6 cellular contexts compared by ENCODE assay signal in genomic region chr16:648071-648785, GRCh38. TPM values are rescaled to one million over a fixed set of nuclear protein-coding genes. Genes with fewer than 3 reads are reported as not detected.
DNase-seq lines count a peak whose midpoint lies in the region; ATAC-seq and TF ChIP-seq lines count a peak whose summit lies in the region.

No MANE protein-coding gene starts in this region.

- peak; percentile 86 for TF ChIP-seq CTCF in LNCAP (IDR thresholded peaks at IDR 0.05)

- ATAC-seq in left lobe of liver (peak; percentile 60), HG02588 (IDR thresholded peaks at IDR 0.05; ENCODE audit: unreplicated experiment) (no peak), GM21619 (IDR thresholded peaks at IDR 0.05; ENCODE audit: unreplicated experiment) (no peak)

- DNase-seq in CD1c-positive myeloid dendritic cell (ENCODE audit: extremely low spot score): peak; percentile 46
- DNase-seq in activated T-cell treated with anti-CD3 and anti-CD28 coated beads, Interleukin-2, amount 50 U/mL, for 1 hour: peak; percentile 41
- peak; percentile 96 for DNase-seq in left lobe of liver (ENCODE audit: low spot score)

RNA-seq across cellular contexts. Expression of gene WDR90, which starts 0.9 kb away (rescaled TPM):
- 17.2 TPM for total RNA-seq in left lobe of liver

RNA-seq across cellular contexts. Expression of gene MCRIP2, which starts 6.6 kb away (rescaled TPM):
- total RNA-seq in left lobe of liver: 101 TPM

RNA-seq across cellular contexts. Expression of gene METTL26, which starts 12.1 kb away (rescaled TPM):
- total RNA-seq in left lobe of liver: 33.2 TPM

RNA-seq across cellular contexts. Expression of gene WFIKKN1, which starts 17.4 kb away (rescaled TPM):
- total RNA-seq in left lobe of liver: 0.96 TPM

RNA-seq across cellular contexts. Expression of gene RHOT2, which starts 19.7 kb away (rescaled TPM):
- 57.9 TPM for total RNA-seq in left lobe of liver

Comparison
In these comparisons a context has a peak if more than half of its experiments do, and no peak if none do; other contexts are left out.
1. DNase-seq: peak in every context shown above with its lines; median percentile 96 in left lobe of liver; 46 in CD1c-positive myeloid dendritic cell; 41 in activated T-cell treated with anti-CD3 and anti-CD28 coated beads, Interleukin-2, amount 50 U/mL, for 1 hour.